Comparison of ENCODE assay signal across 18 cellular contexts in genomic region chr5:74617203-74617602, GRCh38.
"Had no signal": no experiment of that assay in that cellular context is flagged by ENCODE, and none has a peak within 500 bp of the region (broad histone marks: within the 10 kb centered on the region; RNA-seq: fewer than 3 reads in every experiment).

No MANE protein-coding gene starts in this region.

- H3K9me3 ChIP-seq: left ventricle myocardium inferior, neutrophil, psoas muscle, sigmoid colon, testis, tibial nerve had no signal

- H3K4me3 ChIP-seq: coronary artery, left ventricle myocardium inferior, lung, psoas muscle, sigmoid colon, skin epidermis, tibial nerve had no signal

- ATAC-seq: psoas muscle; stimulated activated naive B cell treated with anti-CD40 and anti-IgM and Interleukin-4, amounts not matched to agents 10 μg/mL and 1 μg/mL and 100 μg/mL, for 72 hours; stimulated activated naive CD8-positive, alpha-beta T cell treated with anti-CD3 and anti-CD28 coated beads, Interleukin-15, amount 100 ng/mL, for 72 hours had no signal

- H3K4me1 ChIP-seq: left ventricle myocardium inferior, psoas muscle, sigmoid colon, tibial nerve had no signal

- H3K36me3 ChIP-seq: left ventricle myocardium inferior, neutrophil, sigmoid colon, tibial nerve had no signal

- H3K27ac ChIP-seq: coronary artery, left ventricle myocardium inferior, neutrophil, psoas muscle, sigmoid colon, skin epidermis, tibial nerve had no signal

- H3K27me3 ChIP-seq: neutrophil, sigmoid colon, testis, tibial nerve had no signal

- DNase-seq: effector CD4-positive, alpha-beta T cell; foreskin melanocyte; head of caudate nucleus; left ventricle myocardium inferior; mesenchymal stem cell; naive B cell; psoas muscle; sigmoid colon; stimulated activated CD4-positive, alpha-beta T cell treated with anti-CD3 and anti-CD28 coated beads, Interleukin-2, amount 100 ng/mL, for 24 hours; stimulated activated CD4-positive, alpha-beta T cell treated with anti-CD3 and anti-CD28 coated beads, Interleukin-4, amount 100 ng/mL, for 4 hours; stimulated activated naive B cell treated with anti-CD40 and anti-IgM and Interleukin-4, amounts not matched to agents 10 μg/mL and 1 μg/mL and 100 μg/mL, for 72 hours; stimulated activated naive CD8-positive, alpha-beta T cell treated with anti-CD3 and anti-CD28 coated beads, Interleukin-15, amount 100 ng/mL, for 72 hours had no signal
